Comparison of ENCODE assay signal across 21 cellular contexts in genomic region chr9:76426807-76427419, GRCh38. TPM values are rescaled to one million over a fixed set of nuclear protein-coding genes. Genes with fewer than 3 reads are reported as not detected.
DNase-seq lines count a peak whose midpoint lies in the region; ATAC-seq, FAIRE-seq and TF ChIP-seq lines count a peak whose summit lies in the region.
"Had no signal": no experiment of that assay in that cellular context is flagged by ENCODE, and none has a peak within 500 bp of the region (broad histone marks: within the 10 kb centered on the region; RNA-seq: fewer than 3 reads in every experiment).

No MANE protein-coding gene starts in this region.

- no peak overlapping the region for H3K27ac Mint-ChIP-seq in activated T-helper 17 cell treated with anti-CD3 and anti-CD28 coated beads, Interleukin-2, amount 50 U/mL, for 72 hours
- H3K27ac Mint-ChIP-seq in stimulated activated effector memory CD8-positive, alpha-beta T cell treated with anti-CD3 and anti-CD28 coated beads, Interleukin-12 subunit alpha, Interleukin-12 subunit beta, amount 100 ng/mL, for 72 hours, result no peak overlapping the region
- H3K27ac Mint-ChIP-seq: CD14-positive monocyte; CD8-positive, alpha-beta T cell; GM23338; HFFc6 had no signal

- no peak overlapping the region for H3K9ac ChIP-seq in HepG2 (ENCODE audit: insufficient read depth, low read depth, low read length)
- H3K9ac ChIP-seq: BLaER1 had no signal

- H3K9me3 Mint-ChIP-seq in activated T-helper 17 cell treated with anti-CD3 and anti-CD28 coated beads, Interleukin-2, amount 50 U/mL, for 72 hours, result no peaks in the 10 kb centered on the region
- no peaks in the 10 kb centered on the region for H3K9me3 Mint-ChIP-seq in stimulated activated effector memory CD8-positive, alpha-beta T cell treated with anti-CD3 and anti-CD28 coated beads, Interleukin-12 subunit alpha, Interleukin-12 subunit beta, amount 100 ng/mL, for 72 hours
- H3K9me3 Mint-ChIP-seq: CD8-positive, alpha-beta T cell; GM23338; HFFc6 had no signal

- no peak overlapping the region for H3K4me3 Mint-ChIP-seq in activated T-helper 17 cell treated with anti-CD3 and anti-CD28 coated beads, Interleukin-2, amount 50 U/mL, for 72 hours
- no peak overlapping the region for H3K4me3 Mint-ChIP-seq in stimulated activated effector memory CD8-positive, alpha-beta T cell treated with anti-CD3 and anti-CD28 coated beads, Interleukin-12 subunit alpha, Interleukin-12 subunit beta, amount 100 ng/mL, for 72 hours
- H3K4me3 Mint-ChIP-seq: CD14-positive monocyte; CD8-positive, alpha-beta T cell; GM23338; HFFc6 had no signal

- H3K4me1 Mint-ChIP-seq in activated T-helper 17 cell treated with anti-CD3 and anti-CD28 coated beads, Interleukin-2, amount 50 U/mL, for 72 hours, result peaks cover 18% of the 10 kb centered on the region
- peaks cover 20% of the 10 kb centered on the region for H3K4me1 Mint-ChIP-seq in stimulated activated effector memory CD8-positive, alpha-beta T cell treated with anti-CD3 and anti-CD28 coated beads, Interleukin-12 subunit alpha, Interleukin-12 subunit beta, amount 100 ng/mL, for 72 hours

- peak; percentile 10 to 18 for ATAC-seq in activated CD4-positive, CD25-positive, alpha-beta regulatory T cell treated with anti-CD3 and anti-CD28 coated beads, Interleukin-2, amount 50 U/mL, for 24 hours
- ATAC-seq in HepG2 (no peak), right lobe of liver (no peak), gastrocnemius medialis (no peak)
- ATAC-seq in activated T-helper 17 cell treated with anti-CD3 and anti-CD28 coated beads, Interleukin-2, amount 50 U/mL, for 72 hours (replicated peaks), result peak; percentile 46
- peak; percentile 81 for ATAC-seq in stimulated activated effector memory CD8-positive, alpha-beta T cell treated with anti-CD3 and anti-CD28 coated beads, Interleukin-12 subunit alpha, Interleukin-12 subunit beta, amount 100 ng/mL, for 72 hours
- ATAC-seq: CD8-positive, alpha-beta T cell; GM23338 had no signal

- H3K4me3 ChIP-seq in HepG2 (replicated peaks in 1 of 3; ENCODE audit: insufficient read depth in 1 of 3, low read depth in 2 of 3, low read length in 3 of 3) (no peak overlapping the region), right lobe of liver (no peak overlapping the region), gastrocnemius medialis (no peak overlapping the region)
- H3K4me3 ChIP-seq: BLaER1, GM23338 had no signal

- no peaks in the 10 kb centered on the region for H3K79me2 ChIP-seq in HepG2 (ENCODE audit: insufficient read depth, low read length)

- H3K4me2 ChIP-seq in HepG2 (ENCODE audit: low read depth, low read length), result no peak overlapping the region
- H3K4me2 ChIP-seq: BLaER1, GM23338 had no signal

- H3K9me3 ChIP-seq in HepG2 (ENCODE audit: low read length) (no peaks in the 10 kb centered on the region), right lobe of liver (no peaks in the 10 kb centered on the region), gastrocnemius medialis (no peaks in the 10 kb centered on the region)
- H3K9me3 ChIP-seq: BLaER1 had no signal

- no peaks in the 10 kb centered on the region for H3K27me3 ChIP-seq in HepG2 (ENCODE audit: control insufficient read depth in 1 of 2, insufficient read depth in 2 of 2, low read length in 2 of 2)
- H3K27me3 ChIP-seq in right lobe of liver, result no peaks in the 10 kb centered on the region
- H3K27me3 ChIP-seq in gastrocnemius medialis, result no peaks in the 10 kb centered on the region
- H3K27me3 ChIP-seq: BLaER1 had no signal

- in situ Hi-C loops in HepG2 (cut with HindIII; ENCODE audit: extremely low pct_ligation_motif_present, low pct_unique_long_range_greater_than_20kb), result no loop called here
- in situ Hi-C loops in gastrocnemius medialis (cut with MboI; ENCODE audit: low sequenced_read_pairs in 4 of 4), result no loop called here

- no peak for FAIRE-seq in HepG2 (lab: Jason Lieb, UNC)
- FAIRE-seq: H54 had no signal

- intact Hi-C loops in HepG2 (cut with micrococcal nuclease; ENCODE audit: unreplicated experiment), result no loop called here
- intact Hi-C loops in right lobe of liver (cut with DNase I), result no loop called here
- intact Hi-C loops in gastrocnemius medialis (cut with DNase I; ENCODE audit: low total_unique reads), result no loop called here

- H3K36me3 ChIP-seq in HepG2 (replicated peaks in 1 of 2; ENCODE audit: control insufficient read depth in 1 of 2, insufficient read depth in 2 of 2, low read length in 2 of 2), result no peaks in the 10 kb centered on the region
- no peaks in the 10 kb centered on the region for H3K36me3 ChIP-seq in right lobe of liver
- H3K36me3 ChIP-seq in gastrocnemius medialis, result no peaks in the 10 kb centered on the region
- H3K36me3 ChIP-seq: BLaER1 had no signal

- H3K27ac ChIP-seq in HepG2 (ENCODE audit: extremely low read length, insufficient read depth, low read length), result no peak overlapping the region
- H3K27ac ChIP-seq in right lobe of liver, result no peak overlapping the region
- no peak overlapping the region for H3K27ac ChIP-seq in gastrocnemius medialis
- H3K27ac ChIP-seq: BLaER1, HL-60 had no signal

- no peak for DNase-seq in activated CD4-positive, CD25-positive, alpha-beta regulatory T cell (lab: John Stamatoyannopoulos, UW)
- DNase-seq in HepG2 (ENCODE audit: low spot score) (no peak), right lobe of liver (no peak), gastrocnemius medialis (no peak), NCI-H1417 treated with DMSO at 0.1 percent for 48 hours (lab: John Stamatoyannopoulos, UW) (no peak)
- DNase-seq in stimulated activated effector memory CD8-positive, alpha-beta T cell treated with anti-CD3 and anti-CD28 coated beads, Interleukin-12 subunit alpha, Interleukin-12 subunit beta, amount 100 ng/mL, for 72 hours (ENCODE audit: low spot score in 2 of 2), result peak in 1 of 2 donors; percentile 48
- DNase-seq: 8988T; Calu3; CD8-positive, alpha-beta T cell; DMS79 treated with DMSO at 0.1 percent for 48 hours; GF-D8; HCEC 1CT; HFFc6 had no signal

- WGBS in HepG2 (ENCODE audit: low lambda C conversion rate), result 90% methylated on average over 7 of the region's 7 CpGs
- WGBS in right lobe of liver (ENCODE audit: insufficient coverage, low coverage, low lambda C conversion rate, missing lambda C conversion rate), result 88% methylated on average over 7 of the region's 7 CpGs

- POLR2A ChIA-PET in HepG2 (lab: Yijun Ruan, JAX), result no interaction called here

- H3K27me3 Mint-ChIP-seq in activated T-helper 17 cell treated with anti-CD3 and anti-CD28 coated beads, Interleukin-2, amount 50 U/mL, for 72 hours, result no peaks in the 10 kb centered on the region

- TF ChIP-seq POLR2A in HepG2 (IDR thresholded peaks at IDR 0.05; ENCODE audit: insufficient read depth in 1 of 2, low read depth in 2 of 2, low read length in 2 of 2) (no peak), right lobe of liver (IDR thresholded peaks at IDR 0.05) (no peak), gastrocnemius medialis (IDR thresholded peaks at IDR 0.05) (no peak)

- no peak for TF ChIP-seq CTCF in HepG2 (CRISPR knock-in tag; IDR thresholded peaks at IDR 0.05)
- TF ChIP-seq CTCF in right lobe of liver (IDR thresholded peaks at IDR 0.05), result no peak
- TF ChIP-seq CTCF in gastrocnemius medialis (IDR thresholded peaks at IDR 0.05 in 4 of 5, conservative IDR thresholded peaks at IDR 0.05 in 1 of 5), result no peak

- TF ChIP-seq EP300 in HepG2 (IDR thresholded peaks at IDR 0.05; ENCODE audit: low read depth in 2 of 2, low read length in 2 of 2) (no peak), HepG2 (CRISPR knock-in tag; IDR thresholded peaks at IDR 0.05; ENCODE audit: borderline replicate concordance) (no peak)

- H3K4me1 ChIP-seq in HepG2 (ENCODE audit: insufficient read depth, low read length), result peaks cover 41% of the 10 kb centered on the region
- H3K4me1 ChIP-seq in right lobe of liver, result no peaks in the 10 kb centered on the region
- H3K4me1 ChIP-seq in gastrocnemius medialis, result no peaks in the 10 kb centered on the region
- H3K4me1 ChIP-seq: BLaER1 had no signal

- H3K36me3 Mint-ChIP-seq in activated T-helper 17 cell treated with anti-CD3 and anti-CD28 coated beads, Interleukin-2, amount 50 U/mL, for 72 hours (ENCODE audit: low read depth), result no peaks in the 10 kb centered on the region
- no peaks in the 10 kb centered on the region for H3K36me3 Mint-ChIP-seq in stimulated activated effector memory CD8-positive, alpha-beta T cell treated with anti-CD3 and anti-CD28 coated beads, Interleukin-12 subunit alpha, Interleukin-12 subunit beta, amount 100 ng/mL, for 72 hours
- H3K36me3 Mint-ChIP-seq: CD14-positive monocyte; CD8-positive, alpha-beta T cell had no signal

- no peak for TF ChIP-seq RAD21 in HepG2 (CRISPR knock-in tag; IDR thresholded peaks at IDR 0.05)

- H4K20me1 ChIP-seq in HepG2 (ENCODE audit: insufficient read depth, low read length), result no peaks in the 10 kb centered on the region
- H4K20me1 ChIP-seq: BLaER1 had no signal

- H2AFZ ChIP-seq in HepG2 (ENCODE audit: low read length), result no peak overlapping the region
- H2AFZ ChIP-seq: GM23338 had no signal

- no TSS peak for BruUV-seq in HepG2 (replicated peaks; lab: Mats Ljungman, UMichigan)

- CTCF ChIA-PET in HepG2 (lab: Yijun Ruan, JAX; ENCODE audit: low intra/inter-chr PET ratio, low total read pairs), result no interaction called here

RNA-seq across cellular contexts. Expression of gene GCNT1, which starts 32.1 kb away (rescaled TPM):
- total RNA-seq in HepG2 (2016; rRNA removed; fragmentation: Illumina TruSeq; extraction: Trizol) (0.18 and 0.55 TPM in 2 replicates), right lobe of liver (1 to 10 TPM; 1.1 to 3.6 (median 2.7) TPM), gastrocnemius medialis (1 to 10 TPM in 3 of 4 donors, under 1 TPM in 1; 0.98 to 6.6 (median 4.2) TPM)
- total RNA-seq in HepG2 (2016; cell fraction: cytosol; rRNA removed; fragmentation: Illumina TruSeq; extraction: Trizol; ENCODE audit: low read depth), result under 0.01 and 0.10 TPM in 2 replicates
- total RNA-seq in HepG2 (2016; cell fraction: insoluble cytoplasmic fraction; rRNA removed; fragmentation: Illumina TruSeq; extraction: Trizol), result 0.61 and 0.82 TPM in 2 replicates
- total RNA-seq in HepG2 (2016; cell fraction: membrane; rRNA removed; fragmentation: Illumina TruSeq; extraction: Trizol), result 0.15 and 0.76 TPM in 2 replicates
- total RNA-seq in HepG2 (2016; cell fraction: nucleus; rRNA removed; fragmentation: Illumina TruSeq; extraction: Trizol), result 0.31 and 1.8 TPM in 2 replicates
- 1.7 and 2.1 TPM in 2 replicates for polyA plus RNA-seq in HepG2 (2011; rRNA removed)
- 2.2 TPM in 2 replicates for polyA plus RNA-seq in HepG2 (2011; cell fraction: cytosol; rRNA removed)
- polyA plus RNA-seq in HepG2 (2011; cell fraction: nucleus; rRNA removed), result 0.47 and 0.85 TPM in 2 replicates
- 8.4 and 9.4 TPM in 2 replicates for polyA plus RNA-seq in HepG2 (2012)
- 0.01 and 0.24 TPM in 2 replicates for polyA plus RNA-seq in HepG2 (2016; cell fraction: cytosol; fragmentation: Illumina TruSeq; extraction: Trizol; ENCODE audit: low read depth)
- polyA plus RNA-seq in HepG2 (2016; cell fraction: insoluble cytoplasmic fraction; fragmentation: Illumina TruSeq; extraction: Trizol; ENCODE audit: low read depth), result 0.16 and 0.25 TPM in 2 replicates
- polyA plus RNA-seq in HepG2 (2016; cell fraction: membrane; fragmentation: Illumina TruSeq; extraction: Trizol; ENCODE audit: low read depth), result 0.09 TPM in 2 replicates
- polyA plus RNA-seq in HepG2 (2016; cell fraction: nucleus; fragmentation: Illumina TruSeq; extraction: Trizol; ENCODE audit: insufficient read depth, low read depth), result 0.60 and 1.0 TPM in 2 replicates
- 3.8 and 4.7 TPM in 2 replicates for polyA minus RNA-seq in HepG2 (2011; rRNA and poly(A)+ RNA removed; ENCODE audit: low replicate concordance)
- polyA minus RNA-seq in HepG2 (2011; cell fraction: cytosol; rRNA and poly(A)+ RNA removed), result 1.4 and 4.9 TPM in 2 replicates
- polyA minus RNA-seq in HepG2 (2011; cell fraction: nucleus; rRNA and poly(A)+ RNA removed), result 0.77 and 1.1 TPM in 2 replicates
- 10 to 100 TPM in 1 of 2 donors, 1 to 10 TPM in 1; 8.7 to 11.4 TPM for total RNA-seq in activated T-helper 17 cell treated with anti-CD3 and anti-CD28 coated beads, Interleukin-2, amount 50 U/mL, for 72 hours
- total RNA-seq: A673 had no signal

RNA-seq across cellular contexts. Expression of gene RFK, which starts 32.7 kb away (rescaled TPM):
- total RNA-seq in HepG2 (2016; rRNA removed; fragmentation: Illumina TruSeq; extraction: Trizol), result 37.2 and 56.5 TPM in 2 replicates
- total RNA-seq in HepG2 (2016; cell fraction: cytosol; rRNA removed; fragmentation: Illumina TruSeq; extraction: Trizol; ENCODE audit: low read depth), result 7.6 and 10.1 TPM in 2 replicates
- 35.6 and 54.0 TPM in 2 replicates for total RNA-seq in HepG2 (2016; cell fraction: insoluble cytoplasmic fraction; rRNA removed; fragmentation: Illumina TruSeq; extraction: Trizol)
- total RNA-seq in HepG2 (2016; cell fraction: membrane; rRNA removed; fragmentation: Illumina TruSeq; extraction: Trizol), result 27.8 and 28.5 TPM in 2 replicates
- total RNA-seq in HepG2 (2016; cell fraction: nucleus; rRNA removed; fragmentation: Illumina TruSeq; extraction: Trizol), result 12.9 and 19.7 TPM in 2 replicates
- polyA plus RNA-seq in HepG2 (2011; rRNA removed), result 15.5 and 18.2 TPM in 2 replicates
- polyA plus RNA-seq in HepG2 (2011; cell fraction: cytosol; rRNA removed), result 7.6 and 12.8 TPM in 2 replicates
- 3.0 and 4.3 TPM in 2 replicates for polyA plus RNA-seq in HepG2 (2011; cell fraction: nucleus; rRNA removed)
- 23.4 and 28.5 TPM in 2 replicates for polyA plus RNA-seq in HepG2 (2012)
- 10.0 and 12.2 TPM in 2 replicates for polyA plus RNA-seq in HepG2 (2016; cell fraction: cytosol; fragmentation: Illumina TruSeq; extraction: Trizol; ENCODE audit: low read depth)
- polyA plus RNA-seq in HepG2 (2016; cell fraction: insoluble cytoplasmic fraction; fragmentation: Illumina TruSeq; extraction: Trizol; ENCODE audit: low read depth), result 51.8 and 54.0 TPM in 2 replicates
- 26.0 and 26.7 TPM in 2 replicates for polyA plus RNA-seq in HepG2 (2016; cell fraction: membrane; fragmentation: Illumina TruSeq; extraction: Trizol; ENCODE audit: low read depth)
- 20.2 and 24.4 TPM in 2 replicates for polyA plus RNA-seq in HepG2 (2016; cell fraction: nucleus; fragmentation: Illumina TruSeq; extraction: Trizol; ENCODE audit: insufficient read depth, low read depth)
- 4.2 and 5.1 TPM in 2 replicates for polyA minus RNA-seq in HepG2 (2011; rRNA and poly(A)+ RNA removed; ENCODE audit: low replicate concordance)
- polyA minus RNA-seq in HepG2 (2011; cell fraction: cytosol; rRNA and poly(A)+ RNA removed), result 13.5 and 15.4 TPM in 2 replicates
- polyA minus RNA-seq in HepG2 (2011; cell fraction: nucleus; rRNA and poly(A)+ RNA removed), result 8.2 and 11.7 TPM in 2 replicates
- 10 to 100 TPM; 11.1 to 25.2 (median 19.7) TPM for total RNA-seq in right lobe of liver
- total RNA-seq in activated T-helper 17 cell treated with anti-CD3 and anti-CD28 coated beads, Interleukin-2, amount 50 U/mL, for 72 hours, result 10 to 100 TPM in 1 of 2 donors, 1 to 10 TPM in 1; 7.9 to 16.8 TPM
- total RNA-seq in gastrocnemius medialis, result 10 to 100 TPM; 13.2 to 33.6 (median 25.6) TPM

Comparison
In these comparisons a context has a peak if more than half of its experiments do, and no peak if none do; other contexts are left out.
1. ATAC-seq: peak in activated CD4-positive, CD25-positive, alpha-beta regulatory T cell treated with anti-CD3 and anti-CD28 coated beads, Interleukin-2, amount 50 U/mL, for 24 hours (2 of 2), activated T-helper 17 cell treated with anti-CD3 and anti-CD28 coated beads, Interleukin-2, amount 50 U/mL, for 72 hours (single experiment) and stimulated activated effector memory CD8-positive, alpha-beta T cell treated with anti-CD3 and anti-CD28 coated beads, Interleukin-12 subunit alpha, Interleukin-12 subunit beta, amount 100 ng/mL, for 72 hours (single experiment); none in HepG2 (single experiment), right lobe of liver (0 of 4) and gastrocnemius medialis (0 of 2).